In genomic region chr9:128245293-128246151, GRCh38 we compare ENCODE assay signal across 11 cellular contexts. TPM values are rescaled to one million over a fixed set of nuclear protein-coding genes. Genes with fewer than 3 reads are reported as not detected.
DNase-seq lines count a peak whose midpoint lies in the region; ATAC-seq and TF ChIP-seq lines count a peak whose summit lies in the region.
"Had no signal": no experiment of that assay in that cellular context is flagged by ENCODE, and none has a peak within 500 bp of the region (broad histone marks: within the 10 kb centered on the region; RNA-seq: fewer than 3 reads in every experiment).

No MANE protein-coding gene starts in this region.

- H3K36me3 ChIP-seq in psoas muscle (ENCODE audit: insufficient read depth in 1 of 2, low read depth in 1 of 2): no peaks in the 10 kb centered on the region

- H3K9me3 ChIP-seq in H9 (ENCODE audit: control insufficient read depth, low read depth, low read length) (no peaks in the 10 kb centered on the region), psoas muscle (no peaks in the 10 kb centered on the region)

- H3K36me3 Mint-ChIP-seq in H9 (ENCODE audit: insufficient read depth in 1 of 3, low read depth in 3 of 3): peaks cover 11 to 20% (median 12%) of the 10 kb centered on the region in 3 experiments; a peak in 6 of 7 replicates

- no peak overlapping the region for H3K4me2 ChIP-seq in H9 (ENCODE audit: insufficient read depth, insufficient read length, low read length)

- H3K14ac ChIP-seq in H9 (ENCODE audit: insufficient read depth, low read length): no peak overlapping the region

- no peaks in the 10 kb centered on the region for H3K9me3 Mint-ChIP-seq in H9

- no peak overlapping the region for H3K23ac ChIP-seq in H9 (ENCODE audit: insufficient read length, low read depth, low read length)

- H4K5ac ChIP-seq in H9 (ENCODE audit: insufficient read length, low read depth, low read length): no peak overlapping the region

- WGBS in H9 (ENCODE audit: extremely low coverage, insufficient read length, low lambda C conversion rate): no CpG with 5 or more reads among the region's 18 CpGs
- WGBS in psoas muscle, 3 donors: 44 to 50% (median 45%) methylated on average over 16 to 18 of the region's 18 CpGs

- peak; percentile 65 for DNase-seq in H9
- DNase-seq in fibroblast of villous mesenchyme (ENCODE audit: low read depth): peak; percentile 83
- DNase-seq in psoas muscle: peak; percentile 61 to 72
- DNase-seq in NCI-H2196 (lab: John Stamatoyannopoulos, UW; ENCODE audit: unreplicated experiment): no peak
- DNase-seq in NCI-H526 treated with DMSO at 0.1 percent for 48 hours (lab: John Stamatoyannopoulos, UW): no peak
- DNase-seq in nucleus accumbens (lab: John Stamatoyannopoulos, UW): no peak
- DNase-seq: activated CD4-positive, CD25-positive, alpha-beta regulatory T cell treated with anti-CD3 and anti-CD28 coated beads, Interleukin-2, amount 50 U/mL, for 72 hours; cortex of kidney; NCI-H2029 had no signal

- H2BK15ac ChIP-seq in H9 (ENCODE audit: low read depth, low read length): no peak overlapping the region

- H3K4me3 Mint-ChIP-seq in H9: no peak overlapping the region

- H3K4me3 ChIP-seq in fibroblast of villous mesenchyme (ENCODE audit: low read depth, low read length): no peak overlapping the region
- no peak overlapping the region for H3K4me3 ChIP-seq in psoas muscle

- H2AK5ac ChIP-seq in H9 (ENCODE audit: insufficient read length, low read length): no peak overlapping the region

- no peak overlapping the region for H2BK20ac ChIP-seq in H9 (ENCODE audit: low read depth, low read length, poor library complexity, severe bottlenecking)

- H3K23me2 ChIP-seq in H9 (ENCODE audit: insufficient read length, low read depth, low read length, poor library complexity, severe bottlenecking): peaks cover 4% of the 10 kb centered on the region

- H3K4me1 ChIP-seq in H9 (ENCODE audit: insufficient read depth, low read length): peaks cover 5% of the 10 kb centered on the region; the same call in 1 of the 2 replicates
- no peaks in the 10 kb centered on the region for H3K4me1 ChIP-seq in psoas muscle

- intact Hi-C loops in psoas muscle (cut with DNase I): loop anchor here in 1 of 2 donors (10.0 kb wide), 1 partner anchor 59 kb away; no protein-coding TSS in a partner anchor

- H3K27ac ChIP-seq in H9 (ENCODE audit: insufficient read length, low read depth, low read length) (no peak overlapping the region), psoas muscle (no peak overlapping the region)

- H3T11ph ChIP-seq in H9 (ENCODE audit: low read length): no peak overlapping the region

- peak overlapping the region in 1 of 3 experiments; percentile 6; a peak in 1 of 7 replicates for H3K27ac Mint-ChIP-seq in H9

- no peak for TF ChIP-seq CTCF in H9 (conservative IDR thresholded peaks at IDR 0.05)
- no peak for TF ChIP-seq CTCF in fibroblast of villous mesenchyme (IDR thresholded peaks at IDR 0.05; ENCODE audit: insufficient read depth, low read depth, low read length)
- no peak for TF ChIP-seq CTCF in psoas muscle (IDR thresholded peaks at IDR 0.05)

- no peaks in the 10 kb centered on the region for H3K79me1 ChIP-seq in H9 (ENCODE audit: insufficient read depth, low read depth, low read length, poor library complexity, severe bottlenecking)

- no peak overlapping the region for H3K9ac ChIP-seq in H9 (ENCODE audit: extremely low read depth, insufficient read length, low read length)

- no peak overlapping the region for H3K18ac ChIP-seq in H9 (ENCODE audit: insufficient read length, low read depth, low read length)

- no peak overlapping the region for H3K56ac ChIP-seq in H9 (ENCODE audit: insufficient read length, low read depth, low read length)

- H3K4me1 Mint-ChIP-seq in H9: peaks cover 22 to 28% of the 10 kb centered on the region in 2 experiments

- no peak overlapping the region for H4K8ac ChIP-seq in H9 (replicated peaks; ENCODE audit: insufficient read length, low read depth, low read length)

- H4K91ac ChIP-seq in H9 (ENCODE audit: insufficient read length, low read depth, low read length): no peak overlapping the region

- H3K27me3 Mint-ChIP-seq in H9 (ENCODE audit: low read depth): peaks cover 3% of the 10 kb centered on the region

- H3K79me2 ChIP-seq in H9 (ENCODE audit: insufficient read depth, low read length): no peaks in the 10 kb centered on the region

- H2BK5ac ChIP-seq in H9 (ENCODE audit: insufficient read length, low read length): no peak overlapping the region

- H3K4ac ChIP-seq in H9 (ENCODE audit: low read depth, low read length): no peak overlapping the region

- H2BK12ac ChIP-seq in H9 (ENCODE audit: insufficient read length, low read depth, low read length): no peak overlapping the region

- H4K20me1 ChIP-seq in H9 (ENCODE audit: control insufficient read depth, insufficient read depth, insufficient read length): peaks cover 5% of the 10 kb centered on the region

- no peak overlapping the region for H2AFZ ChIP-seq in H9 (ENCODE audit: low read length)

- H2BK120ac ChIP-seq in H9 (ENCODE audit: low read depth, low read length, poor library complexity, severe bottlenecking): no peak overlapping the region

- no peaks in the 10 kb centered on the region for H3K27me3 ChIP-seq in H9 (ENCODE audit: insufficient read depth, low read length)
- H3K27me3 ChIP-seq in psoas muscle (ENCODE audit: insufficient read depth in 3 of 3, low read length in 2 of 3): peaks cover 0 to 14% (median 1%) of the 10 kb centered on the region in 3 donors

- ATAC-seq in SK-N-SH treated with all-trans-retinoic acid at 6 μM for 48 hours: peak; percentile 68
- ATAC-seq in psoas muscle: peak in 1 of 4 donors; percentile 13
- no peak for ATAC-seq in HG03342 (IDR thresholded peaks at IDR 0.05; ENCODE audit: unreplicated experiment)

TF ChIP-seq in SK-N-SH treated with all-trans-retinoic acid at 6 μM for 48 hours, 23 proteins besides CTCF, POLR2A, EP300 and RAD21 (continues in another document):
- TF ChIP-seq POU6F1 (CRISPR knock-in tag; IDR thresholded peaks at IDR 0.05; ENCODE audit: borderline replicate concordance, low read depth) (no peak), BACH2 (CRISPR knock-in tag; IDR thresholded peaks at IDR 0.05; ENCODE audit: borderline replicate concordance) (no peak), CREB5 (CRISPR knock-in tag; IDR thresholded peaks at IDR 0.05; ENCODE audit: low read depth) (no peak), PATZ1 (CRISPR knock-in tag; IDR thresholded peaks at IDR 0.05; ENCODE audit: borderline replicate concordance) (no peak; the same call in 1 of the 2 replicates), ESRRG (CRISPR knock-in tag; IDR thresholded peaks at IDR 0.05) (no peak), TCF4 (CRISPR knock-in tag; IDR thresholded peaks at IDR 0.05; ENCODE audit: borderline replicate concordance) (peak; percentile 64; the same call in 1 of the 2 replicates), TOX (CRISPR knock-in tag; IDR thresholded peaks at IDR 0.05; ENCODE audit: borderline replicate concordance) (no peak)

RNA-seq across cellular contexts. Expression of gene GOLGA2, which starts 30.3 kb away (rescaled TPM):
- total RNA-seq in H9 (2021) (44.2 and 51.0 TPM in 2 replicates), fibroblast of villous mesenchyme (114 and 116 TPM in 2 replicates), psoas muscle (10 to 100 TPM; 63.5 to 85.3 (median 76.7) TPM)
- 10 to 100 TPM; 57.2 to 79.4 (median 72.4) TPM for polyA plus RNA-seq in psoas muscle

RNA-seq across cellular contexts. Expression of gene SWI5, which starts 30.6 kb away (rescaled TPM):
- total RNA-seq in H9 (2021) (25.0 and 25.6 TPM in 2 replicates), fibroblast of villous mesenchyme (26.7 and 31.1 TPM in 2 replicates), psoas muscle (10 to 100 TPM in 3 of 4 donors, 1 to 10 TPM in 1; 10.0 to 24.7 (median 13.0) TPM)
- polyA plus RNA-seq in psoas muscle: 10 to 100 TPM; 20.1 to 23.0 (median 22.6) TPM

RNA-seq across cellular contexts. Expression of gene DNM1, which starts 42.3 kb away (rescaled TPM):
- total RNA-seq in H9 (2021) (54.3 and 58.0 TPM in 2 replicates), fibroblast of villous mesenchyme (15.5 and 36.1 TPM in 2 replicates), psoas muscle (1 to 10 TPM; 1.2 to 5.4 (median 3.2) TPM)
- 1 to 10 TPM; 1.1 to 2.4 (median 1.5) TPM for polyA plus RNA-seq in psoas muscle

RNA-seq across cellular contexts. Expression of gene CIZ1, which starts 54.1 kb away (rescaled TPM):
- total RNA-seq in H9 (2021): 101 and 104 TPM in 2 replicates
- total RNA-seq in fibroblast of villous mesenchyme: 34.1 and 35.4 TPM in 2 replicates
- 100 to 1,000 TPM in 3 of 4 donors, 10 to 100 TPM in 1; 86.0 to 119 (median 109) TPM for total RNA-seq in psoas muscle
- 10 to 100 TPM; 36.2 to 84.7 (median 49.9) TPM for polyA plus RNA-seq in psoas muscle

Comparison
In these comparisons a context has a peak if more than half of its experiments do, and no peak if none do; other contexts are left out.
1. DNase-seq: peak in H9 (single experiment), fibroblast of villous mesenchyme (single experiment) and psoas muscle (2 of 2); none in NCI-H2196 (single experiment), NCI-H526 treated with DMSO at 0.1 percent for 48 hours (single experiment) and nucleus accumbens (0 of 56).